ENCODE assay signal across 8 cellular contexts in the genomic region with DNA sequence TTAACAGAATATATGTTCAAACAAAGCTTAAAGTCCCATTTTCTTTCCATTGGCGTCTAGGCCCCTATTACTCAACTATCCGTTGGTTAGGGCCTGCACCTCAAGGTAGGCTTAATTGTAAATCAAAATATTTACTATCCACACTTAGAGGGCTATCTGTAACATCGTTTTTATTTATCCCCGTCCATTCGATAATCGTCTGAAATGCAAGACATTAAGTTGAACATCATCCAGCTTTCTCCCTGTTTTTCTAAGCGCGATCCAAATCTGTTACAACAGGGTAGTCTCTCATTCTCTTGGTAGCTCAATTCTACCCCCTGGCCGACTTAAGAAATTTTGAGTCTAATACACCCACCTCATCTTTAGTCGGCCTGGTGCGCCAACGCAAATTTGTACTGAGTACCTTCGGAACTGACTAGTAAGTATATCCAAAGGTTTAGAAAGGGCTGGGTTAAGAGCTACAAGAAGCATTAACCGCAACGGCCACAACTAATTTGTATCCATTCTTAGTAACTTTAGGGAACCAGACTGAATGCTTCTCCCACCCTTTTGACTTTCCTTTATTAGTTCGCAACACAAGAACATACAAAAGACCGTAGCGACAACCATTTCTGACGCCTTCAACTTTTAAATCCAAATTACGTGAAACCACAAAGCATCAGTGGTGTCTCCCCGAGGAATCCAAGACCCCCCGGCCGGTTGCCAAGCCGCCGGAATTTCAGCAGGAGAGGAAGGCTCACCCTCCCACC. TPM values are rescaled to one million over a fixed set of nuclear protein-coding genes. Genes with fewer than 3 reads are reported as not detected.
DNase-seq lines count a peak whose midpoint lies in the region; ATAC-seq and TF ChIP-seq lines count a peak whose summit lies in the region.

No MANE protein-coding gene starts in this region.

- H3K4me3 ChIP-seq in OCI-LY1 (ENCODE audit: low read depth, low read length, poor library complexity, severe bottlenecking), result peak overlapping the region; percentile 92

- peaks cover 20% of the 10 kb centered on the region for H3K79me2 ChIP-seq in OCI-LY1 (ENCODE audit: insufficient read depth, low read length)

- peaks cover 5% of the 10 kb centered on the region for H3F3A ChIP-seq in OCI-LY1 (ENCODE audit: insufficient read depth, low read length)

- H3K27ac ChIP-seq in OCI-LY1 (ENCODE audit: low read depth, low read length, poor library complexity, severe bottlenecking), result peak overlapping the region; percentile 94

- peaks cover 4% of the 10 kb centered on the region; the same call in 1 of the 2 replicates for H3K36me3 ChIP-seq in OCI-LY1 (ENCODE audit: insufficient read depth, low read length)

- TF ChIP-seq CTCF in OCI-LY1 (IDR thresholded peaks at IDR 0.05; ENCODE audit: low read length), result no peak

- H3K4me1 ChIP-seq in OCI-LY1 (ENCODE audit: insufficient read depth, low read length, severe bottlenecking), result peaks cover 26% of the 10 kb centered on the region

- DNase-seq in activated gamma-delta T cell treated with Interleukin-2 at 50 U/mL for 16 hours (peak; percentile 10), activated gamma-delta T cell (lab: John Stamatoyannopoulos, UW) (no peak), glomerular visceral epithelial cell (ENCODE audit: extremely low spot score) (peak; percentile 66), pons (ENCODE audit: low spot score) (peak; percentile 64)
- peak in 1 of 2 donors; percentile 40 for DNase-seq in activated naive CD4-positive, alpha-beta T cell treated with anti-CD3 and anti-CD28 coated beads, Interleukin-2, amount 50 U/mL, for 72 hours (ENCODE audit: low spot score in 2 of 2)
- DNase-seq in NK-92 treated with Interleukin-12 subunit alpha and Interleukin-12 subunit beta, amount 100 ng/mL, for 24 hours (lab: John Stamatoyannopoulos, UW), result no peak

- no peaks in the 10 kb centered on the region for H3K9me2 ChIP-seq in OCI-LY1 (ENCODE audit: low read depth, low read length)

- H3K9me3 Mint-ChIP-seq in activated naive CD4-positive, alpha-beta T cell treated with anti-CD3 and anti-CD28 coated beads, Interleukin-2, amount 50 U/mL, for 72 hours, result no peaks in the 10 kb centered on the region

- H3K9me3 ChIP-seq in OCI-LY1 (ENCODE audit: low read length), result no peaks in the 10 kb centered on the region

- H3K27me3 ChIP-seq in OCI-LY1 (ENCODE audit: insufficient read depth, low read length), result no peaks in the 10 kb centered on the region

- peaks cover 13 to 15% of the 10 kb centered on the region in 2 donors for H3K36me3 Mint-ChIP-seq in activated naive CD4-positive, alpha-beta T cell treated with anti-CD3 and anti-CD28 coated beads, Interleukin-2, amount 50 U/mL, for 72 hours

- ATAC-seq in activated naive CD4-positive, alpha-beta T cell treated with anti-CD3 and anti-CD28 coated beads, Interleukin-2, amount 50 U/mL, for 72 hours, result no peak
- ATAC-seq in HG03159 (IDR thresholded peaks at IDR 0.05; ENCODE audit: unreplicated experiment), result no peak

- no peak overlapping the region for H2AFZ ChIP-seq in OCI-LY1 (ENCODE audit: low read length)

- H4K20me1 ChIP-seq in OCI-LY1 (ENCODE audit: insufficient read depth, low read length), result no peaks in the 10 kb centered on the region

- peak overlapping the region; percentile 98 to 99 for H3K27ac Mint-ChIP-seq in activated naive CD4-positive, alpha-beta T cell treated with anti-CD3 and anti-CD28 coated beads, Interleukin-2, amount 50 U/mL, for 72 hours

- H3K4me2 ChIP-seq in OCI-LY1 (ENCODE audit: low read length), result peak overlapping the region; percentile 94

- H3K9ac ChIP-seq in OCI-LY1 (ENCODE audit: low read length), result peak overlapping the region; percentile 99

RNA-seq across cellular contexts. Expression of gene ZNF143, which starts 1.1 kb away (rescaled TPM):
- 10 to 100 TPM; 25.4 to 80.9 TPM for total RNA-seq in activated naive CD4-positive, alpha-beta T cell treated with anti-CD3 and anti-CD28 coated beads, Interleukin-2, amount 50 U/mL, for 72 hours

Comparison
In these comparisons a context has a peak if more than half of its experiments do, and no peak if none do; other contexts are left out.
1. DNase-seq: peak in activated gamma-delta T cell treated with Interleukin-2 at 50 U/mL for 16 hours (single experiment), glomerular visceral epithelial cell (single experiment) and pons (single experiment); none in activated gamma-delta T cell (single experiment) and NK-92 treated with Interleukin-12 subunit alpha and Interleukin-12 subunit beta, amount 100 ng/mL, for 24 hours (single experiment).